11 cellular contexts compared by ENCODE assay signal in the genomic region with DNA sequence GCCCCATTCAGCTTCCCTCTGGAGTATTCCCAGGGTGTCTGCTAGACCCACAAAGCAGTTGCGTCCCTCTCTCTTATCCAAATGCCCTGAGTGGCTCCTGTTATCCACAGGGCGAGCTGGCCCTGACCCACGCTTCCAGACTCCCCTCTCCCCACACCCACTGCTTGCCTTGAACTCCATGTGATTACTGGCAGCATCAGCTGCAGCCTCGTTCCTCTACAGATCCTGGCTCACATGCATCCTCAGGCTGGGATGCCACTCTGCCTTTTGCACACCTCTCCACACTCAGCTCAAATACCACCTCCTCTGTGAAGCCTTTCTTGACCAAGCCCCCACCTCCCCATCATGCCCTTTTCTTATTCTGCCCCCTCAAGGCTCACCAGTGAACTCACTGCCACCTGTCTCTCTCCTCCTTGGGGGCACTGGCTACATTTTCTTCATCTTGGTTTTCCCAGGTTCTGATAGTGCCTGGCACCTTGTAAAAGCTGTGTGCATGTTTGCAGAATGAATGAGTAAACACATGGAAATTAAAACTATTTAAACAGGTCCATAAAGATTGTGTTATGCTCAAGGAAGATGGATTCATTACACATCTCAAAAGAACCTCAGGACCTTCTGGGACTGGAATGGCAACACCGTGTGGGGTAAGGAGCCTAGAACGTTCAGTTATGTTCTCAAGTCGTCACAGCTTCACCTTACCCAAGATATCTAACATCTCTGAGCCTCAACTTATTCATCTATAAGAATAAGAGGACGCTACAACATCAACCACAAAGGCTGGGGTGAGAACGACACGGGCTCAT.
DNase-seq lines count a peak whose midpoint lies in the region; ATAC-seq, FAIRE-seq and TF ChIP-seq lines count a peak whose summit lies in the region.
"Had no signal": no experiment of that assay in that cellular context is flagged by ENCODE, and none has a peak within 500 bp of the region (broad histone marks: within the 10 kb centered on the region; RNA-seq: fewer than 3 reads in every experiment).

No MANE protein-coding gene starts in this region.

- H3K27me3 Mint-ChIP-seq in MCF 10A (ENCODE audit: insufficient read depth, unreplicated experiment), result peaks cover 10% of the 10 kb centered on the region
- no peaks in the 10 kb centered on the region for H3K27me3 Mint-ChIP-seq in T-helper 17 cell

- no peak for ATAC-seq in T-helper 17 cell

- no peaks in the 10 kb centered on the region for H4K20me1 ChIP-seq in mammary epithelial cell (ENCODE audit: insufficient read depth, low read length)
- H4K20me1 ChIP-seq in keratinocyte (ENCODE audit: control insufficient read depth, extremely low read depth, insufficient read depth, low read length), result no peaks in the 10 kb centered on the region

- H3K36me3 ChIP-seq in mammary epithelial cell (ENCODE audit: insufficient read depth, low read length) (no peaks in the 10 kb centered on the region), keratinocyte (ENCODE audit: control insufficient read depth in 2 of 2, extremely low read depth in 1 of 2, insufficient read depth in 2 of 2, low read length in 2 of 2) (no peaks in the 10 kb centered on the region), thyroid gland (no peaks in the 10 kb centered on the region), right atrium auricular region (no peaks in the 10 kb centered on the region)
- H3K36me3 ChIP-seq: neural progenitor cell had no signal

- no peaks in the 10 kb centered on the region for H3K9me3 Mint-ChIP-seq in MCF 10A (ENCODE audit: unreplicated experiment)
- H3K9me3 Mint-ChIP-seq: neural progenitor cell had no signal

- no peak overlapping the region for H3K9ac ChIP-seq in mammary epithelial cell (ENCODE audit: insufficient read depth, low read length)
- no peak overlapping the region for H3K9ac ChIP-seq in keratinocyte (ENCODE audit: control insufficient read depth, extremely low read depth, insufficient read depth, low read length)
- H3K9ac ChIP-seq: neural progenitor cell had no signal

- peaks cover 3% of the 10 kb centered on the region for H3K27me3 ChIP-seq in mammary epithelial cell (ENCODE audit: insufficient read depth, low read length)
- H3K27me3 ChIP-seq in keratinocyte (ENCODE audit: control insufficient read depth, extremely low read depth, insufficient read depth, low read length), result peaks cover 16% of the 10 kb centered on the region
- H3K27me3 ChIP-seq in thyroid gland, result no peaks in the 10 kb centered on the region
- H3K27me3 ChIP-seq in right atrium auricular region, result no peaks in the 10 kb centered on the region
- H3K27me3 ChIP-seq: neural progenitor cell had no signal

- no peak for DNase-seq in MCF 10A (ENCODE audit: unreplicated experiment)
- no peak for DNase-seq in mammary epithelial cell
- no peak for DNase-seq in T-helper 17 cell
- DNase-seq in keratinocyte (ENCODE audit: low read depth, low spot score), result no peak
- DNase-seq in thyroid gland, result no peak
- DNase-seq in effector CD4-positive, alpha-beta T cell, result no peak
- no peak for DNase-seq in right atrium auricular region (ENCODE audit: low spot score)
- DNase-seq in activated gamma-delta T cell (lab: John Stamatoyannopoulos, UW), result no peak
- DNase-seq: GF-D8, MV-4-11 had no signal

- intact Hi-C loops in MCF 10A (cut with micrococcal nuclease) (no loop called here), mammary epithelial cell (cut with micrococcal nuclease) (no loop called here), thyroid gland (cut with DNase I) (no loop called here)

- CTCF ChIA-PET in MCF 10A (lab: Yijun Ruan, JAX) (interaction anchor here (0.5 to 2.8 kb wide), 19 partner anchors 9 to 899 kb away, joined by 3 to 13 read pairs (median 4); no protein-coding TSS in a partner anchor), mammary epithelial cell (lab: Charles Lee; ENCODE audit: low non-redundant PET) (interaction anchor here (0.6 kb wide), 1 partner anchor 37 kb away, joined by 3 read pairs; no protein-coding TSS in a partner anchor)

- no peak overlapping the region for H3K27ac Mint-ChIP-seq in MCF 10A (ENCODE audit: low read depth, unreplicated experiment)
- peak overlapping the region; percentile 100 for H3K27ac Mint-ChIP-seq in T-helper 17 cell

- H3K4me3 Mint-ChIP-seq in MCF 10A (ENCODE audit: unreplicated experiment), result peak overlapping the region; percentile 72
- H3K4me3 Mint-ChIP-seq in T-helper 17 cell, result peak overlapping the region; percentile 94
- H3K4me3 Mint-ChIP-seq: neural progenitor cell had no signal

- H3K4me1 Mint-ChIP-seq in MCF 10A (ENCODE audit: insufficient read depth, unreplicated experiment) (peaks cover 8% of the 10 kb centered on the region), T-helper 17 cell (peaks cover 81% of the 10 kb centered on the region)

- no peak for FAIRE-seq in keratinocyte (lab: Jason Lieb, UNC)

- no peak for TF ChIP-seq POLR2A in thyroid gland (IDR thresholded peaks at IDR 0.05)

- H3K27ac ChIP-seq in mammary epithelial cell (ENCODE audit: insufficient read depth, low read depth, low read length) (no peak overlapping the region), keratinocyte (ENCODE audit: control insufficient read depth, insufficient read depth, low read length) (no peak overlapping the region), thyroid gland (peak overlapping the region in 2 of 3 donors; percentile 65 to 68), right atrium auricular region (no peak overlapping the region)
- H3K27ac ChIP-seq: neural progenitor cell had no signal

- no peaks in the 10 kb centered on the region for H3K9me1 ChIP-seq in keratinocyte (ENCODE audit: control insufficient read depth, extremely low read depth, insufficient read depth, low read length)

- H3K9me3 ChIP-seq in mammary epithelial cell (replicated peaks; ENCODE audit: insufficient read depth, low read length) (no peaks in the 10 kb centered on the region), T-helper 17 cell (ENCODE audit: control insufficient read depth, low read length, poor library complexity, severe bottlenecking) (no peaks in the 10 kb centered on the region), keratinocyte (ENCODE audit: control insufficient read depth, low read depth, low read length) (no peaks in the 10 kb centered on the region), thyroid gland (no peaks in the 10 kb centered on the region), right atrium auricular region (no peaks in the 10 kb centered on the region)

- H3K4me2 ChIP-seq in mammary epithelial cell (ENCODE audit: insufficient read depth, low read depth, low read length) (no peak overlapping the region), keratinocyte (ENCODE audit: control insufficient read depth, extremely low read depth, insufficient read depth, low read depth, low read length) (peak overlapping the region; percentile 89)
- H3K4me2 ChIP-seq: neural progenitor cell had no signal

- no peaks in the 10 kb centered on the region for H3K4me1 ChIP-seq in mammary epithelial cell (ENCODE audit: insufficient read depth, low read length)
- H3K4me1 ChIP-seq in keratinocyte (ENCODE audit: control insufficient read depth, extremely low read depth, insufficient read depth, low read length), result peaks cover 12% of the 10 kb centered on the region
- H3K4me1 ChIP-seq in thyroid gland, result peaks cover 32 to 60% of the 10 kb centered on the region in 2 donors
- H3K4me1 ChIP-seq in right atrium auricular region, result peaks cover 0 to 17% of the 10 kb centered on the region in 2 donors
- H3K4me1 ChIP-seq: neural progenitor cell had no signal

- no peaks in the 10 kb centered on the region for H3K79me2 ChIP-seq in mammary epithelial cell (ENCODE audit: insufficient read depth, low read length)
- no peaks in the 10 kb centered on the region for H3K79me2 ChIP-seq in keratinocyte (ENCODE audit: control insufficient read depth, insufficient read depth, low read length)

- WGBS in mammary epithelial cell (ENCODE audit: low coverage, missing lambda C conversion rate), result 84% methylated on average over 9 of the region's 10 CpGs
- WGBS in thyroid gland, 2 donors, result 83 to 91% methylated on average over 10 of the region's 10 CpGs

- H3K36me3 Mint-ChIP-seq in MCF 10A (ENCODE audit: insufficient read depth, unreplicated experiment) (peaks cover 4% of the 10 kb centered on the region), T-helper 17 cell (ENCODE audit: low read depth) (peaks cover 4% of the 10 kb centered on the region)
- H3K36me3 Mint-ChIP-seq: neural progenitor cell had no signal

- BruUV-seq in MCF 10A (replicated peaks; lab: Mats Ljungman, UMichigan) (no TSS peak), mammary epithelial cell (replicated peaks; lab: Mats Ljungman, UMichigan) (no TSS peak)

- dilution Hi-C loops in mammary epithelial cell (cut with HindIII; ENCODE audit: low sequenced_read_pairs) (no loop called here), keratinocyte (cut with MboI; ENCODE audit: extremely low pct_ligation_motif_present, low sequenced_read_pairs) (no loop called here)

- H3K4me3 ChIP-seq in mammary epithelial cell (replicated peaks in 1 of 3; ENCODE audit: insufficient read depth in 1 of 3, low read depth in 2 of 3, low read length in 3 of 3) (no peak overlapping the region), keratinocyte (ENCODE audit: control insufficient read depth in 2 of 3, extremely low read depth in 1 of 3, insufficient read depth in 2 of 3, low read depth in 1 of 3, low read length in 3 of 3) (no peak overlapping the region), thyroid gland (replicated peaks in 1 of 3) (no peak overlapping the region), right atrium auricular region (no peak overlapping the region)
- H3K4me3 ChIP-seq: neural progenitor cell had no signal

- in situ Hi-C loops in mammary epithelial cell (cut with MboI; ENCODE audit: low sequenced_read_pairs in 2 of 2), result no loop called here

- TF ChIP-seq CTCF in MCF 10A (IDR thresholded peaks at IDR 0.05; ENCODE audit: unreplicated experiment), result no peak
- TF ChIP-seq CTCF in mammary epithelial cell (conservative IDR thresholded peaks at IDR 0.05 in 1 of 2, IDR thresholded peaks at IDR 0.05 in 1 of 2; ENCODE audit: extremely low read depth in 1 of 2, insufficient read depth in 1 of 2, low read depth in 1 of 2, low read length in 2 of 2), result no peak
- TF ChIP-seq CTCF in keratinocyte (optimal IDR thresholded peaks at IDR 0.05 in 1 of 3, IDR thresholded peaks at IDR 0.05 in 1 of 3, conservative IDR thresholded peaks at IDR 0.05 in 1 of 3; ENCODE audit: extremely low read depth in 1 of 3, insufficient read depth in 2 of 3, low read length in 3 of 3), result no peak
- TF ChIP-seq CTCF in thyroid gland (IDR thresholded peaks at IDR 0.05), result no peak
- TF ChIP-seq CTCF in right atrium auricular region (IDR thresholded peaks at IDR 0.05), result no peak

- H2AFZ ChIP-seq in mammary epithelial cell (ENCODE audit: low read depth, low read length) (no peak overlapping the region), keratinocyte (ENCODE audit: control insufficient read depth, low read length) (no peak overlapping the region)
- H2AFZ ChIP-seq: neural progenitor cell had no signal

- POLR2A ChIA-PET in MCF 10A (lab: Yijun Ruan, JAX), result interaction anchor here (1.2 to 1.4 kb wide), 2 partner anchors 7 to 84 kb away, joined by 3 to 6 read pairs; no protein-coding TSS in a partner anchor

Comparison
In these comparisons a context has a peak if more than half of its experiments do, and no peak if none do; other contexts are left out.
1. H3K27ac ChIP-seq: peak in thyroid gland (2 of 3); none in mammary epithelial cell (single experiment), keratinocyte (single experiment) and right atrium auricular region (0 of 2).